9 cellular contexts compared by ENCODE assay signal in genomic region chr11:58286249-58286648, GRCh38. TPM values are rescaled to one million over a fixed set of nuclear protein-coding genes. Genes with fewer than 3 reads are reported as not detected.
DNase-seq lines count a peak whose midpoint lies in the region; ATAC-seq and TF ChIP-seq lines count a peak whose summit lies in the region.
"Had no signal": no experiment of that assay in that cellular context is flagged by ENCODE, and none has a peak within 500 bp of the region (broad histone marks: within the 10 kb centered on the region; RNA-seq: fewer than 3 reads in every experiment).

No MANE protein-coding gene starts in this region.

- H3K4me1 ChIP-seq in RWPE2 (ENCODE audit: insufficient read depth, poor library complexity, severe bottlenecking) (no peaks in the 10 kb centered on the region), testis (no peaks in the 10 kb centered on the region), uterus (no peaks in the 10 kb centered on the region)
- H3K4me1 ChIP-seq: parathyroid adenoma had no signal

- TF ChIP-seq POLR2A in testis (IDR thresholded peaks at IDR 0.05) (no peak), uterus (IDR thresholded peaks at IDR 0.05) (no peak)

- no peak overlapping the region for H3K4me3 ChIP-seq in RWPE2 (ENCODE audit: severe bottlenecking)
- H3K4me3 ChIP-seq in testis, result no peak overlapping the region
- no peak overlapping the region for H3K4me3 ChIP-seq in uterus

- peak; percentile 89 for ATAC-seq in GM18511 (IDR thresholded peaks at IDR 0.05; ENCODE audit: unreplicated experiment)
- peak; percentile 67 for ATAC-seq in HG03175 (IDR thresholded peaks at IDR 0.05; ENCODE audit: unreplicated experiment)
- ATAC-seq in RWPE2 (ENCODE audit: low read depth), result peak; percentile 90
- ATAC-seq in GM21825 (IDR thresholded peaks at IDR 0.05; ENCODE audit: unreplicated experiment), result no peak

- peak; percentile 90 for TF ChIP-seq CTCF in C4-2B (conservative IDR thresholded peaks at IDR 0.05)
- peak; percentile 72 for TF ChIP-seq CTCF in RWPE2 (IDR thresholded peaks at IDR 0.05; ENCODE audit: poor library complexity, severe bottlenecking)
- TF ChIP-seq CTCF in testis (IDR thresholded peaks at IDR 0.05), result peak in 2 of 3 experiments; percentile 39 to 45
- no peak for TF ChIP-seq CTCF in uterus (IDR thresholded peaks at IDR 0.05)

- intact Hi-C loops in testis (cut with DNase I; ENCODE audit: low total_unique reads) (no loop called here), uterus (cut with DNase I; ENCODE audit: low total_unique reads) (no loop called here)

- no peak overlapping the region for H3K27ac ChIP-seq in C4-2B
- H3K27ac ChIP-seq in RWPE2 (ENCODE audit: poor library complexity, severe bottlenecking), result no peak overlapping the region
- no peak overlapping the region for H3K27ac ChIP-seq in testis
- H3K27ac ChIP-seq in uterus, result no peak overlapping the region
- H3K27ac ChIP-seq: parathyroid adenoma had no signal

- no peaks in the 10 kb centered on the region for H3K36me3 ChIP-seq in RWPE2 (ENCODE audit: low read depth)
- no peaks in the 10 kb centered on the region for H3K36me3 ChIP-seq in testis (ENCODE audit: low read depth, missing control alignments)
- H3K36me3 ChIP-seq in uterus, result no peaks in the 10 kb centered on the region

- DNase-seq in RWPE2 (ENCODE audit: low spot score) (no peak), foreskin melanocyte (peak; percentile 16), testis (peak; percentile 39), uterus (no peak)

- H3K27me3 ChIP-seq in RWPE2 (ENCODE audit: insufficient read depth, poor library complexity, severe bottlenecking) (no peaks in the 10 kb centered on the region), testis (no peaks in the 10 kb centered on the region), uterus (no peaks in the 10 kb centered on the region)

- 32 to 40% methylated on average over 1 of the region's 1 CpG for WGBS in testis, 2 donors

- H3K9me3 ChIP-seq in RWPE2 (ENCODE audit: severe bottlenecking), result peaks cover 2% of the 10 kb centered on the region
- no peaks in the 10 kb centered on the region for H3K9me3 ChIP-seq in testis
- no peaks in the 10 kb centered on the region for H3K9me3 ChIP-seq in uterus

RNA-seq across cellular contexts. Expression of gene OR10W1, which starts 18.2 kb away (rescaled TPM):
- not detected for total RNA-seq in testis
- polyA plus RNA-seq in testis (ENCODE audit: insufficient read depth, low read depth, low replicate concordance), result not detected
- total RNA-seq in uterus, result not detected

RNA-seq across cellular contexts. Expression of gene OR10Q1, which starts 57.5 kb away (rescaled TPM):
- total RNA-seq in testis, result not detected
- not detected for polyA plus RNA-seq in testis (ENCODE audit: insufficient read depth, low read depth, low replicate concordance)
- total RNA-seq in uterus, result not detected

Comparison
In these comparisons a context has a peak if more than half of its experiments do, and no peak if none do; other contexts are left out.
1. CTCF ChIP-seq: peak in C4-2B (single experiment), RWPE2 (single experiment) and testis (2 of 3); none in uterus (0 of 4).
2. DNase-seq: peak in foreskin melanocyte (single experiment) and testis (single experiment); none in RWPE2 (single experiment) and uterus (0 of 2).